Comparison of ENCODE assay signal across 2 cellular contexts in the genomic region with DNA sequence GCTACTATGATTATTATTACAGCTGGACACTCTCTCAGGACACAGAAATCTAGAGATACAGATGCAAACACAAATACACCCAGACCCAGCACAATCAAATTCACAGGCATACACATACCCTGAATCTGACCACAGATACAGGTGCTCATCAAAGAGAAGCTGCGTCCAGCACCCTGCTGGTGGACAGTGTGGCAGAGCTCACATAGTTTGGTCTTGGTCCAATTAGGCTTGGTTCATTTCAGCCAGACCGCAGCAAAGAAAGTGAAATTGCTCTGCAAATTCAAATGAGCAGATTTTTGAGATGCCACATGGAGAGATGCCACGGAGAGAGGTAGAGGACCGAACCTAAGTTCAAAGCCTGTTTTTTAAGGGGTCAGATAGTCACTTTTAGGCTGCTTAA.
TF ChIP-seq lines count a peak whose summit lies in the region.

No MANE protein-coding gene starts in this region.

TF ChIP-seq in SK-N-SH, 30 proteins besides CTCF, POLR2A, EP300 and RAD21:
- TF ChIP-seq, protein P1, sequence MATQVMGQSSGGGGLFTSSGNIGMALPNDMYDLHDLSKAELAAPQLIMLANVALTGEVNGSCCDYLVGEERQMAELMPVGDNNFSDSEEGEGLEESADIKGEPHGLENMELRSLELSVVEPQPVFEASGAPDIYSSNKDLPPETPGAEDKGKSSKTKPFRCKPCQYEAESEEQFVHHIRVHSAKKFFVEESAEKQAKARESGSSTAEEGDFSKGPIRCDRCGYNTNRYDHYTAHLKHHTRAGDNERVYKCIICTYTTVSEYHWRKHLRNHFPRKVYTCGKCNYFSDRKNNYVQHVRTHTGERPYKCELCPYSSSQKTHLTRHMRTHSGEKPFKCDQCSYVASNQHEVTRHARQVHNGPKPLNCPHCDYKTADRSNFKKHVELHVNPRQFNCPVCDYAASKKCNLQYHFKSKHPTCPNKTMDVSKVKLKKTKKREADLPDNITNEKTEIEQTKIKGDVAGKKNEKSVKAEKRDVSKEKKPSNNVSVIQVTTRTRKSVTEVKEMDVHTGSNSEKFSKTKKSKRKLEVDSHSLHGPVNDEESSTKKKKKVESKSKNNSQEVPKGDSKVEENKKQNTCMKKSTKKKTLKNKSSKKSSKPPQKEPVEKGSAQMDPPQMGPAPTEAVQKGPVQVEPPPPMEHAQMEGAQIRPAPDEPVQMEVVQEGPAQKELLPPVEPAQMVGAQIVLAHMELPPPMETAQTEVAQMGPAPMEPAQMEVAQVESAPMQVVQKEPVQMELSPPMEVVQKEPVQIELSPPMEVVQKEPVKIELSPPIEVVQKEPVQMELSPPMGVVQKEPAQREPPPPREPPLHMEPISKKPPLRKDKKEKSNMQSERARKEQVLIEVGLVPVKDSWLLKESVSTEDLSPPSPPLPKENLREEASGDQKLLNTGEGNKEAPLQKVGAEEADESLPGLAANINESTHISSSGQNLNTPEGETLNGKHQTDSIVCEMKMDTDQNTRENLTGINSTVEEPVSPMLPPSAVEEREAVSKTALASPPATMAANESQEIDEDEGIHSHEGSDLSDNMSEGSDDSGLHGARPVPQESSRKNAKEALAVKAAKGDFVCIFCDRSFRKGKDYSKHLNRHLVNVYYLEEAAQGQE (IDR thresholded peaks at IDR 0.05; ENCODE audit: low read depth, low read length) = peak; percentile 54
- TF ChIP-seq, protein P2, sequence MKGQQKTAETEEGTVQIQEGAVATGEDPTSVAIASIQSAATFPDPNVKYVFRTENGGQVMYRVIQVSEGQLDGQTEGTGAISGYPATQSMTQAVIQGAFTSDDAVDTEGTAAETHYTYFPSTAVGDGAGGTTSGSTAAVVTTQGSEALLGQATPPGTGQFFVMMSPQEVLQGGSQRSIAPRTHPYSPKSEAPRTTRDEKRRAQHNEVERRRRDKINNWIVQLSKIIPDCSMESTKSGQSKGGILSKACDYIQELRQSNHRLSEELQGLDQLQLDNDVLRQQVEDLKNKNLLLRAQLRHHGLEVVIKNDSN (IDR thresholded peaks at IDR 0.05; ENCODE audit: borderline replicate concordance, low read depth) = no peak

TF ChIP-seq in SK-N-SH treated with all-trans-retinoic acid at 6 μM for 48 hours, 23 proteins besides CTCF, POLR2A, EP300 and RAD21 (continued from another document):
- TF ChIP-seq, protein P3, sequence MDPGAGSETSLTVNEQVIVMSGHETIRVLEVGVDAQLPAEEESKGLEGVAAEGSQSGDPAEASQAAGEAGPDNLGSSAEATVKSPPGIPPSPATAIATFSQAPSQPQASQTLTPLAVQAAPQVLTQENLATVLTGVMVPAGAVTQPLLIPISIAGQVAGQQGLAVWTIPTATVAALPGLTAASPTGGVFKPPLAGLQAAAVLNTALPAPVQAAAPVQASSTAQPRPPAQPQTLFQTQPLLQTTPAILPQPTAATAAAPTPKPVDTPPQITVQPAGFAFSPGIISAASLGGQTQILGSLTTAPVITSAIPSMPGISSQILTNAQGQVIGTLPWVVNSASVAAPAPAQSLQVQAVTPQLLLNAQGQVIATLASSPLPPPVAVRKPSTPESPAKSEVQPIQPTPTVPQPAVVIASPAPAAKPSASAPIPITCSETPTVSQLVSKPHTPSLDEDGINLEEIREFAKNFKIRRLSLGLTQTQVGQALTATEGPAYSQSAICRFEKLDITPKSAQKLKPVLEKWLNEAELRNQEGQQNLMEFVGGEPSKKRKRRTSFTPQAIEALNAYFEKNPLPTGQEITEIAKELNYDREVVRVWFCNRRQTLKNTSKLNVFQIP (CRISPR knock-in tag; IDR thresholded peaks at IDR 0.05; ENCODE audit: borderline replicate concordance, low read depth) = no peak
- TF ChIP-seq, protein P4, sequence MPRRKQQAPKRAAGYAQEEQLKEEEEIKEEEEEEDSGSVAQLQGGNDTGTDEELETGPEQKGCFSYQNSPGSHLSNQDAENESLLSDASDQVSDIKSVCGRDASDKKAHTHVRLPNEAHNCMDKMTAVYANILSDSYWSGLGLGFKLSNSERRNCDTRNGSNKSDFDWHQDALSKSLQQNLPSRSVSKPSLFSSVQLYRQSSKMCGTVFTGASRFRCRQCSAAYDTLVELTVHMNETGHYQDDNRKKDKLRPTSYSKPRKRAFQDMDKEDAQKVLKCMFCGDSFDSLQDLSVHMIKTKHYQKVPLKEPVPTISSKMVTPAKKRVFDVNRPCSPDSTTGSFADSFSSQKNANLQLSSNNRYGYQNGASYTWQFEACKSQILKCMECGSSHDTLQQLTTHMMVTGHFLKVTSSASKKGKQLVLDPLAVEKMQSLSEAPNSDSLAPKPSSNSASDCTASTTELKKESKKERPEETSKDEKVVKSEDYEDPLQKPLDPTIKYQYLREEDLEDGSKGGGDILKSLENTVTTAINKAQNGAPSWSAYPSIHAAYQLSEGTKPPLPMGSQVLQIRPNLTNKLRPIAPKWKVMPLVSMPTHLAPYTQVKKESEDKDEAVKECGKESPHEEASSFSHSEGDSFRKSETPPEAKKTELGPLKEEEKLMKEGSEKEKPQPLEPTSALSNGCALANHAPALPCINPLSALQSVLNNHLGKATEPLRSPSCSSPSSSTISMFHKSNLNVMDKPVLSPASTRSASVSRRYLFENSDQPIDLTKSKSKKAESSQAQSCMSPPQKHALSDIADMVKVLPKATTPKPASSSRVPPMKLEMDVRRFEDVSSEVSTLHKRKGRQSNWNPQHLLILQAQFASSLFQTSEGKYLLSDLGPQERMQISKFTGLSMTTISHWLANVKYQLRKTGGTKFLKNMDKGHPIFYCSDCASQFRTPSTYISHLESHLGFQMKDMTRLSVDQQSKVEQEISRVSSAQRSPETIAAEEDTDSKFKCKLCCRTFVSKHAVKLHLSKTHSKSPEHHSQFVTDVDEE (CRISPR knock-in tag; IDR thresholded peaks at IDR 0.05) = no peak
- no peak for TF ChIP-seq ZNF70 (CRISPR knock-in tag; IDR thresholded peaks at IDR 0.05)
- TF ChIP-seq ZNF565 (CRISPR knock-in tag; conservative IDR thresholded peaks at IDR 0.05; ENCODE audit: low read depth) = no peak
- no peak for TF ChIP-seq ARNTL (CRISPR knock-in tag; IDR thresholded peaks at IDR 0.05; ENCODE audit: borderline replicate concordance, low read depth)
- TF ChIP-seq, protein P5, sequence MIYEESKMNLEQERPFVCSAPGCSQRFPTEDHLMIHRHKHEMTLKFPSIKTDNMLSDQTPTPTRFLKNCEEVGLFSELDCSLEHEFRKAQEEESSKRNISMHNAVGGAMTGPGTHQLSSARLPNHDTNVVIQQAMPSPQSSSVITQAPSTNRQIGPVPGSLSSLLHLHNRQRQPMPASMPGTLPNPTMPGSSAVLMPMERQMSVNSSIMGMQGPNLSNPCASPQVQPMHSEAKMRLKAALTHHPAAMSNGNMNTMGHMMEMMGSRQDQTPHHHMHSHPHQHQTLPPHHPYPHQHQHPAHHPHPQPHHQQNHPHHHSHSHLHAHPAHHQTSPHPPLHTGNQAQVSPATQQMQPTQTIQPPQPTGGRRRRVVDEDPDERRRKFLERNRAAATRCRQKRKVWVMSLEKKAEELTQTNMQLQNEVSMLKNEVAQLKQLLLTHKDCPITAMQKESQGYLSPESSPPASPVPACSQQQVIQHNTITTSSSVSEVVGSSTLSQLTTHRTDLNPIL (CRISPR knock-in tag; IDR thresholded peaks at IDR 0.05; ENCODE audit: low read depth) = no peak
- no peak for TF ChIP-seq ZNF8 (CRISPR knock-in tag; IDR thresholded peaks at IDR 0.05)
- no peak for TF ChIP-seq ZFP3 (CRISPR knock-in tag; IDR thresholded peaks at IDR 0.05)
- no peak for TF ChIP-seq ESRRG (CRISPR knock-in tag; IDR thresholded peaks at IDR 0.05)
- no peak for TF ChIP-seq ISL1 (CRISPR knock-in tag; IDR thresholded peaks at IDR 0.05)
TF ChIP-seq in SK-N-SH treated with all-trans-retinoic acid at 6 μM for 48 hours: peak in this region for 0.
